ENCODE assay signal across 1 cellular context in genomic region chr7:150668472-150668911, GRCh38.
A peak's percentile ranks its signal among the peaks of the same experiment; 100 is the strongest.
TF ChIP-seq lines count a peak whose summit lies in the region.

No MANE protein-coding gene starts in this region.

TF ChIP-seq in GM12878, 131 proteins besides CTCF, POLR2A, EP300 and RAD21 (continues in another document):
- TF ChIP-seq RELB (IDR thresholded peaks at IDR 0.05; ENCODE audit: low read depth) (peak; percentile 92), BCLAF1 (IDR thresholded peaks at IDR 0.05) (no peak), KAT2A (conservative IDR thresholded peaks at IDR 0.05; ENCODE audit: control insufficient read depth, low read depth, low read length) (no peak), E2F8 (IDR thresholded peaks at IDR 0.05; ENCODE audit: low read depth, partially characterized antibody) (no peak), CEBPB (IDR thresholded peaks at IDR 0.05; ENCODE audit: borderline replicate concordance in 1 of 2, low read depth in 2 of 2, low read length in 2 of 2) (0 out of 4 replicates have a peak, but pooled peaks of 1 of the 2 experiments have one; percentile 35), PML (IDR thresholded peaks at IDR 0.05; ENCODE audit: low read length) (peak; percentile 74; the same call in 1 of the 2 replicates), KLF5 (IDR thresholded peaks at IDR 0.05; ENCODE audit: partially characterized antibody) (no peak), BRCA1 (IDR thresholded peaks at IDR 0.05; ENCODE audit: low read depth, low read length) (no peak), ASH2L (IDR thresholded peaks at IDR 0.05; ENCODE audit: borderline replicate concordance, low read depth) (no peak), REST (IDR thresholded peaks at IDR 0.05; ENCODE audit: low read depth, low read length) (no peak), ZBTB4 (CRISPR knock-in tag; IDR thresholded peaks at IDR 0.05) (no peak), NFIC (IDR thresholded peaks at IDR 0.05; ENCODE audit: low read depth, low read length) (peak; percentile 90), JUND (IDR thresholded peaks at IDR 0.05; ENCODE audit: low read depth, low read length) (no peak), GATAD2B (conservative IDR thresholded peaks at IDR 0.05; ENCODE audit: low read depth) (peak; percentile 97), ZNF384 (IDR thresholded peaks at IDR 0.05; ENCODE audit: borderline replicate concordance, low read depth, low read length) (no peak), ZBED1 (IDR thresholded peaks at IDR 0.05; ENCODE audit: borderline replicate concordance) (peak; percentile 76; the same call in 1 of the 2 replicates), MXI1 (IDR thresholded peaks at IDR 0.05; ENCODE audit: low read depth, low read length) (no peak), IRF5 (IDR thresholded peaks at IDR 0.05; ENCODE audit: borderline replicate concordance) (no peak), SUZ12 (IDR thresholded peaks at IDR 0.05; ENCODE audit: unreplicated experiment) (no peak), MEF2A (IDR thresholded peaks at IDR 0.05; ENCODE audit: insufficient read depth, low read depth, low read length) (peak; percentile 71), ZNF687 (IDR thresholded peaks at IDR 0.05) (peak; percentile 50; the same call in 1 of the 2 replicates), IRF3 (IDR thresholded peaks at IDR 0.05) (no peak), DPF2 (IDR thresholded peaks at IDR 0.05) (peak; percentile 79), PAX5 (IDR thresholded peaks at IDR 0.05; ENCODE audit: borderline replicate concordance, low read depth, low read length) (peak; percentile 58; the same call in 1 of the 2 replicates), RAD51 (IDR thresholded peaks at IDR 0.05) (no peak), MYC (IDR thresholded peaks at IDR 0.05; ENCODE audit: insufficient read depth, insufficient read length, insufficient replicate concordance, low read length, severe bottlenecking) (no peak), ZSCAN29 (IDR thresholded peaks at IDR 0.05) (no peak), E4F1 (IDR thresholded peaks at IDR 0.05; ENCODE audit: borderline replicate concordance, partially characterized antibody) (no peak), BHLHE40 (IDR thresholded peaks at IDR 0.05; ENCODE audit: borderline replicate concordance in 1 of 2, low read depth in 2 of 2, low read length in 1 of 2) (peak; percentile 19 to 58; a peak in 2 of 4 replicates), HDAC6 (IDR thresholded peaks at IDR 0.05; ENCODE audit: unreplicated experiment) (no peak)
